In the genomic region with DNA sequence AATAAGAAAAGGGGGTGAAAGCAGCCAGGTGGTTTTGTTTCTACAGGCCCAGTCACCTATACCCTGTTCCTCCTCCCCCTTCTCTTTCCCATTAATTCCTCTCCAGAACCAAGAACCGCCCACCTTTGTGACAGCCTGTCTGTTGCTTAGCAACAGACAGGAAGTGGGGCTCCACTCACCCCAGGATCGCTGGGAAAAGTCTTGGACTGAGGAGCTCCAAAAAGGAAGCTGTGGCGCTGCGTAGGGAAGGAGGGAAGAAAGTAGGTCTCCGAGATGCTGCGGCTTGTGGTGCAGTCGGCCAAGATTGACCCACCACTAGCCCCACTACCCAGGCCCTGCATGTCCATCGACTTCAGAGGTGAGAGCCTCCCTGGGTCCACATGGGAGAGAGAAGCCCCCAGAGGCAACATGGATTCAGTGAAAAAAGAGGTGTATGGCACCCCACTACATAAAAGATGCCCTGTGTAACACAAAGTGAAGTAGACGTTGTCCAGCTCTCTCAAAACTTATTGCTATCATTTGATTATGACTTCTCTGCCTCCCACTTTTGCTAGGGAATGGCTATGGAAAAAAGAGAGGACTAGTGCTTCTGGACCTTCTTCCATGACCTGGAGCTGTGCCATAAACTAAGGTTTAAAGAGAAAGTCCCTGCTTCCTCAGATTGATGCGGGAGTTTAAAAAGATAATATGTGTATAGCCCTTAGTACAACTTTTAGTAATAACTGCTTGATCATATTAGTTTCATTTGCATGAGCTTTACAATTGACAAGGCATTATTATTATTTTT, we compare ENCODE assay signal across 10 cellular contexts. TPM values are rescaled to one million over a fixed set of nuclear protein-coding genes. Genes with fewer than 3 reads are reported as not detected.
DNase-seq lines count a peak whose midpoint lies in the region; ATAC-seq, FAIRE-seq and TF ChIP-seq lines count a peak whose summit lies in the region.
"Had no signal": no experiment of that assay in that cellular context is flagged by ENCODE, and none has a peak within 500 bp of the region (broad histone marks: within the 10 kb centered on the region; RNA-seq: fewer than 3 reads in every experiment).

Gene FER1L5, plus strand, starts transcription at position 201 of the 787 bp plus-strand sequence. Its CDS starts 73 bp downstream, at position 274.

- no peaks in the 10 kb centered on the region for H3K4me1 ChIP-seq in kidney (ENCODE audit: control insufficient read depth in 1 of 2, insufficient read depth in 1 of 2, low read depth in 1 of 2, low read length in 2 of 2)

- TF ChIP-seq CTCF in bronchial epithelial cell (IDR thresholded peaks at IDR 0.05; ENCODE audit: insufficient read depth, low read length, severe bottlenecking) = no peak
- no peak for TF ChIP-seq CTCF in kidney (IDR thresholded peaks at IDR 0.05; ENCODE audit: borderline replicate concordance, extremely low read depth, insufficient read depth)
- no peak for TF ChIP-seq CTCF in type B pancreatic cell (conservative IDR thresholded peaks at IDR 0.05)

- CTCF ChIA-PET in activated naive CD4-positive, alpha-beta T cell treated with anti-CD3 and anti-CD28 coated beads, Interleukin-2, amount 10 ng/mL, durations not matched to agents 7 days and 5 days (lab: Charles Lee) = no interaction called here

- no peaks in the 10 kb centered on the region for H3K36me3 Mint-ChIP-seq in activated naive CD4-positive, alpha-beta T cell treated with anti-CD3 and anti-CD28 coated beads, Interleukin-2, amount 10 ng/mL, durations not matched to agents 7 days and 5 days
- peaks cover 0 to 1% of the 10 kb centered on the region in 2 donors for H3K36me3 Mint-ChIP-seq in activated naive CD4-positive, alpha-beta T cell treated with anti-CD3 and anti-CD28 coated beads, Interleukin-2, amount 50 U/mL, for 72 hours
- no peaks in the 10 kb centered on the region for H3K36me3 Mint-ChIP-seq in type B pancreatic cell
- H3K36me3 Mint-ChIP-seq: activated naive CD8-positive, alpha-beta T cell had no signal

- FAIRE-seq in bronchial epithelial cell (lab: Jason Lieb, UNC) = no peak
- FAIRE-seq in kidney (lab: Jason Lieb, UNC) = no peak

- H3K27me3 ChIP-seq in bronchial epithelial cell (ENCODE audit: control insufficient read depth, insufficient read depth, low read length) = no peaks in the 10 kb centered on the region

- no peak within 1 kb of the TSS for H3K4me3 ChIP-seq in bronchial epithelial cell (ENCODE audit: low read depth, low read length)
- H3K4me3 ChIP-seq in kidney (ENCODE audit: low read length in 2 of 2) = peak within 1 kb of the TSS; percentile 29 to 59

- H3K27ac ChIP-seq in kidney (ENCODE audit: low read depth in 2 of 2, low read length in 2 of 2) = peak within 1 kb of the TSS in 1 of 2 donors; percentile 71

- H3K36me3 ChIP-seq in bronchial epithelial cell (ENCODE audit: control insufficient read depth, insufficient read depth, low read length) (no peaks in the 10 kb centered on the region), kidney (ENCODE audit: control insufficient read depth in 1 of 2, insufficient read depth in 2 of 2, low read length in 2 of 2) (no peaks in the 10 kb centered on the region)

- peak within 1 kb of the TSS; percentile 67 to 72 for H3K9ac ChIP-seq in kidney (ENCODE audit: low read length in 2 of 2)

- H3K9me3 ChIP-seq in kidney (ENCODE audit: control insufficient read depth in 1 of 2, low read length in 2 of 2) = no peaks in the 10 kb centered on the region

- no peak within 1 kb of the TSS for H3K4me3 Mint-ChIP-seq in activated naive CD4-positive, alpha-beta T cell treated with anti-CD3 and anti-CD28 coated beads, Interleukin-2, amount 10 ng/mL, durations not matched to agents 7 days and 5 days
- peak within 1 kb of the TSS; percentile 78 for H3K4me3 Mint-ChIP-seq in type B pancreatic cell
- H3K4me3 Mint-ChIP-seq: activated naive CD8-positive, alpha-beta T cell had no signal

- H3K4me1 Mint-ChIP-seq in activated naive CD4-positive, alpha-beta T cell treated with anti-CD3 and anti-CD28 coated beads, Interleukin-2, amount 10 ng/mL, durations not matched to agents 7 days and 5 days = peaks cover 9% of the 10 kb centered on the region
- peaks cover 6% of the 10 kb centered on the region for H3K4me1 Mint-ChIP-seq in type B pancreatic cell (ENCODE audit: unreplicated experiment)

- DNase-seq in activated naive CD4-positive, alpha-beta T cell treated with anti-CD3 and anti-CD28 coated beads, Interleukin-2, amount 10 ng/mL, durations not matched to agents 7 days and 5 days = no peak
- no peak for DNase-seq in activated naive CD4-positive, alpha-beta T cell treated with anti-CD3 and anti-CD28 coated beads, Interleukin-2, amount 50 U/mL, for 72 hours (ENCODE audit: low spot score in 2 of 2)
- peak; percentile 45 for DNase-seq in bronchial epithelial cell (ENCODE audit: low read depth)
- peak; percentile 76 for DNase-seq in kidney
- DNase-seq in type B pancreatic cell (ENCODE audit: extremely low spot score, unreplicated experiment) = no peak
- DNase-seq in mesenteric fat pad (ENCODE audit: low spot score) = no peak
- DNase-seq in cortex of kidney (lab: John Stamatoyannopoulos, UW) = no peak
- DNase-seq: PC-3 had no signal

- peaks cover 3% of the 10 kb centered on the region for H3K9me3 Mint-ChIP-seq in activated naive CD4-positive, alpha-beta T cell treated with anti-CD3 and anti-CD28 coated beads, Interleukin-2, amount 10 ng/mL, durations not matched to agents 7 days and 5 days
- H3K9me3 Mint-ChIP-seq in activated naive CD4-positive, alpha-beta T cell treated with anti-CD3 and anti-CD28 coated beads, Interleukin-2, amount 50 U/mL, for 72 hours = no peaks in the 10 kb centered on the region
- H3K9me3 Mint-ChIP-seq in type B pancreatic cell = no peaks in the 10 kb centered on the region

- no peak for ATAC-seq in activated naive CD4-positive, alpha-beta T cell treated with anti-CD3 and anti-CD28 coated beads, Interleukin-2, amount 50 U/mL, for 72 hours
- ATAC-seq in HG02642 (IDR thresholded peaks at IDR 0.05; ENCODE audit: poor library complexity, unreplicated experiment) = no peak
- ATAC-seq: PC-3 had no signal

- intact Hi-C loops in kidney (cut with DNase I) = no loop called here

- peaks cover 65% of the 10 kb centered on the region for H3K27me3 Mint-ChIP-seq in activated naive CD4-positive, alpha-beta T cell treated with anti-CD3 and anti-CD28 coated beads, Interleukin-2, amount 10 ng/mL, durations not matched to agents 7 days and 5 days
- no peaks in the 10 kb centered on the region for H3K27me3 Mint-ChIP-seq in type B pancreatic cell
- H3K27me3 Mint-ChIP-seq: activated naive CD8-positive, alpha-beta T cell had no signal

- peak within 1 kb of the TSS; percentile 37 for H3K27ac Mint-ChIP-seq in activated naive CD4-positive, alpha-beta T cell treated with anti-CD3 and anti-CD28 coated beads, Interleukin-2, amount 10 ng/mL, durations not matched to agents 7 days and 5 days
- H3K27ac Mint-ChIP-seq in activated naive CD4-positive, alpha-beta T cell treated with anti-CD3 and anti-CD28 coated beads, Interleukin-2, amount 50 U/mL, for 72 hours = no peak within 1 kb of the TSS
- no peak within 1 kb of the TSS for H3K27ac Mint-ChIP-seq in type B pancreatic cell
- H3K27ac Mint-ChIP-seq: activated naive CD8-positive, alpha-beta T cell had no signal

RNA-seq across cellular contexts. Expression of gene FER1L5, which starts in this region (rescaled TPM):
- total RNA-seq in activated naive CD4-positive, alpha-beta T cell treated with anti-CD3 and anti-CD28 coated beads, Interleukin-2, amount 50 U/mL, for 72 hours = not detected
- total RNA-seq in bronchial epithelial cell (under 0.01 TPM in 2 replicates), kidney (1.3 TPM), type B pancreatic cell (ENCODE audit: low replicate concordance) (0.75 TPM in 1 of 2 replicates, not detected in the other), mesenteric fat pad (0.06 TPM)
- 0.15 TPM for polyA plus RNA-seq in kidney (ENCODE audit: insufficient read depth, low read depth, low replicate concordance)
- total RNA-seq: PC-3 had no signal

Comparison
In these comparisons a context has a peak if more than half of its experiments do, and no peak if none do; other contexts are left out.
1. Peak in DNase-seq in bronchial epithelial cell; RNA of the gene not detected or under 1 TPM.